ENCODE assay signal across 13 cellular contexts in genomic region chr13:60584976-60585375, GRCh38.
DNase-seq lines count a peak whose midpoint lies in the region; ATAC-seq lines count a peak whose summit lies in the region.
"Had no signal": no experiment of that assay in that cellular context is flagged by ENCODE, and none has a peak within 500 bp of the region (broad histone marks: within the 10 kb centered on the region; RNA-seq: fewer than 3 reads in every experiment).

No MANE protein-coding gene starts in this region.

- no peak overlapping the region for H2AK5ac ChIP-seq in mesendoderm (ENCODE audit: low read length)

- WGBS in mesendoderm (ENCODE audit: extremely low coverage, insufficient coverage, low lambda C conversion rate), result no CpG with 5 or more reads among the region's 11 CpGs

- peak overlapping the region; percentile 15 for H3K9ac ChIP-seq in mesendoderm (ENCODE audit: low read length)

- H3K56ac ChIP-seq in mesendoderm (ENCODE audit: low read length), result peak overlapping the region; percentile 68

- H2BK15ac ChIP-seq in mesendoderm (replicated peaks; ENCODE audit: low read depth), result no peak overlapping the region

- no peak overlapping the region for H4K5ac ChIP-seq in mesendoderm (ENCODE audit: low read length)

- H3K36me3 ChIP-seq in mesendoderm (ENCODE audit: control insufficient read depth, insufficient read depth, low read length), result no peaks in the 10 kb centered on the region
- H3K36me3 ChIP-seq: SJCRH30 had no signal

- peaks cover 4% of the 10 kb centered on the region for H3K4me1 ChIP-seq in mesendoderm (ENCODE audit: control insufficient read depth, low read depth, low read length)
- H3K4me1 ChIP-seq: SJCRH30, testis had no signal

- DNase-seq in left ventricle myocardium superior (peak; percentile 31), Right ventricle myocardium inferior (ENCODE audit: missing footprints) (no peak), fibroblast of gingiva (ENCODE audit: low read depth) (peak; percentile 78), mesendoderm (peak; percentile 90), CD1c-positive myeloid dendritic cell (ENCODE audit: extremely low spot score) (no peak)
- DNase-seq: NCI-H1436 treated with DMSO at 0.1 percent for 48 hours, NCI-H748 treated with DMSO at 0.1 percent for 48 hours, SJCRH30 had no signal

- H2BK5ac ChIP-seq in mesendoderm (ENCODE audit: low read length), result peak overlapping the region; percentile 18

- H4K8ac ChIP-seq in mesendoderm (ENCODE audit: low read depth, low read length), result no peak overlapping the region

- no peak for ATAC-seq in left ventricle myocardium superior
- ATAC-seq in Right ventricle myocardium inferior, result no peak
- ATAC-seq in HG02870 (IDR thresholded peaks at IDR 0.05; ENCODE audit: unreplicated experiment), result no peak
- no peak for ATAC-seq in HG03571 (IDR thresholded peaks at IDR 0.05; ENCODE audit: unreplicated experiment)
- no peak for ATAC-seq in GM21367 (IDR thresholded peaks at IDR 0.05; ENCODE audit: unreplicated experiment)

- H3K4ac ChIP-seq in mesendoderm (ENCODE audit: low read depth, low read length), result peak overlapping the region; percentile 56

- H3K23ac ChIP-seq in mesendoderm (ENCODE audit: low read length), result no peak overlapping the region

- no peaks in the 10 kb centered on the region for H3K79me1 ChIP-seq in mesendoderm (ENCODE audit: low read length)

- no peak overlapping the region for H3K4me3 ChIP-seq in mesendoderm (ENCODE audit: low read length)
- H3K4me3 ChIP-seq: SJCRH30 had no signal

- peak overlapping the region; percentile 47 for H3K27ac ChIP-seq in mesendoderm (ENCODE audit: low read depth, low read length)
- H3K27ac ChIP-seq: SJCRH30, testis, VCaP had no signal

- peak overlapping the region; percentile 46 for H3K18ac ChIP-seq in mesendoderm (ENCODE audit: low read length)

- no peak overlapping the region for H2BK120ac ChIP-seq in mesendoderm (ENCODE audit: low read depth, low read length)

- H3K79me2 ChIP-seq in mesendoderm (ENCODE audit: control insufficient read depth, insufficient read depth, low read length), result no peaks in the 10 kb centered on the region

- intact Hi-C loops in left ventricle myocardium superior (cut with micrococcal nuclease) (no loop called here), Right ventricle myocardium inferior (cut with DNase I) (no loop called here)

- no peaks in the 10 kb centered on the region for H3K27me3 ChIP-seq in mesendoderm (ENCODE audit: insufficient read depth, low read length, poor library complexity)
- H3K27me3 ChIP-seq: SJCRH30, testis had no signal

- H3K4me2 ChIP-seq in mesendoderm (ENCODE audit: low read length), result no peak overlapping the region

Comparison
In these comparisons a context has a peak if more than half of its experiments do, and no peak if none do; other contexts are left out.
1. DNase-seq: peak in left ventricle myocardium superior (single experiment), fibroblast of gingiva (single experiment) and mesendoderm (single experiment); none in Right ventricle myocardium inferior (single experiment) and CD1c-positive myeloid dendritic cell (single experiment).